ENCODE assay signal across 24 cellular contexts in genomic region chr4:116516711-116517110, GRCh38.
DNase-seq lines count a peak whose midpoint lies in the region; ATAC-seq lines count a peak whose summit lies in the region.
"Had no signal": no experiment of that assay in that cellular context is flagged by ENCODE, and none has a peak within 500 bp of the region (broad histone marks: within the 10 kb centered on the region; RNA-seq: fewer than 3 reads in every experiment).

No MANE protein-coding gene starts in this region.

- no peak overlapping the region for H3K4me2 ChIP-seq in trophoblast cell (ENCODE audit: low read length)
- H3K4me2 ChIP-seq: A549; BLaER1; BLaER1 treated with 17β-estradiol and CSF1 and Interleukin-3, amounts not matched to agents 10 nM and 100 nM had no signal

- no CpG with 5 or more reads among the region's 2 CpGs for WGBS in trophoblast cell (ENCODE audit: extremely low coverage, insufficient coverage, insufficient read length)

- no peak overlapping the region for H3K4ac ChIP-seq in trophoblast cell (ENCODE audit: low read depth, low read length)

- H3K18ac ChIP-seq in trophoblast cell (ENCODE audit: low read length), result no peak overlapping the region

- H3K9me3 ChIP-seq in trophoblast cell (ENCODE audit: insufficient read depth, low read depth, low read length), result no peaks in the 10 kb centered on the region
- H3K9me3 ChIP-seq: A549, BE2C, BLaER1 had no signal

- no peak overlapping the region for H3K14ac ChIP-seq in trophoblast cell (ENCODE audit: low read length)

- H2BK12ac ChIP-seq in trophoblast cell (ENCODE audit: low read length), result no peak overlapping the region

- no peaks in the 10 kb centered on the region for H3K36me3 ChIP-seq in trophoblast cell (ENCODE audit: control insufficient read depth in 1 of 2, insufficient read depth in 2 of 2, low read length in 2 of 2)
- H3K36me3 ChIP-seq: BE2C; BLaER1; BLaER1 treated with 17β-estradiol and CSF1 and Interleukin-3, amounts not matched to agents 10 nM and 100 nM had no signal

- peaks cover 0 to 3% of the 10 kb centered on the region in 2 experiments for H3K4me1 ChIP-seq in trophoblast cell (ENCODE audit: control insufficient read depth in 1 of 2, insufficient read depth in 2 of 2, low read length in 2 of 2)
- H3K4me1 ChIP-seq: A549; BE2C; BLaER1; BLaER1 treated with 17β-estradiol and CSF1 and Interleukin-3, amounts not matched to agents 10 nM and 100 nM had no signal

- H3K27ac ChIP-seq in trophoblast cell (ENCODE audit: low read depth, low read length), result no peak overlapping the region
- H3K27ac ChIP-seq: 22Rv1; A549; BLaER1; BLaER1 treated with 17β-estradiol and CSF1 and Interleukin-3, amounts not matched to agents 10 nM and 100 nM; C4-2B had no signal

- peak overlapping the region; percentile 35 for H2BK5ac ChIP-seq in trophoblast cell (ENCODE audit: low read depth, low read length, poor library complexity)

- no peaks in the 10 kb centered on the region for H3K79me2 ChIP-seq in trophoblast cell (ENCODE audit: control insufficient read depth, insufficient read depth, low read length, poor library complexity)

- H3K4me3 ChIP-seq in trophoblast cell (ENCODE audit: low read depth, low read length), result no peak overlapping the region
- H3K4me3 ChIP-seq: A549; BLaER1; BLaER1 treated with 17β-estradiol and CSF1 and Interleukin-3, amounts not matched to agents 10 nM and 100 nM had no signal

- H3K9ac ChIP-seq in trophoblast cell (ENCODE audit: low read length), result no peak overlapping the region
- H3K9ac ChIP-seq: BLaER1; BLaER1 treated with 17β-estradiol and CSF1 and Interleukin-3, amounts not matched to agents 10 nM and 100 nM had no signal

- no peak overlapping the region for H4K91ac ChIP-seq in trophoblast cell (ENCODE audit: low read depth, low read length)

- H3K23ac ChIP-seq in trophoblast cell (ENCODE audit: low read length), result no peak overlapping the region

- H4K8ac ChIP-seq in trophoblast cell (ENCODE audit: low read depth, low read length), result no peak overlapping the region

- H4K12ac ChIP-seq in trophoblast cell (ENCODE audit: low read depth, low read length), result no peak overlapping the region

- no peaks in the 10 kb centered on the region for H3K79me1 ChIP-seq in trophoblast cell (ENCODE audit: low read length)

- no peak overlapping the region for H2BK120ac ChIP-seq in trophoblast cell (ENCODE audit: insufficient read depth, low read length, poor library complexity)

- no peaks in the 10 kb centered on the region for H3K27me3 ChIP-seq in trophoblast cell (ENCODE audit: insufficient read depth, low read length)
- H3K27me3 ChIP-seq: BE2C; BLaER1; BLaER1 treated with 17β-estradiol and CSF1 and Interleukin-3, amounts not matched to agents 10 nM and 100 nM had no signal

- H2AK5ac ChIP-seq in trophoblast cell (ENCODE audit: low read length), result no peak overlapping the region

- no peak overlapping the region for H2AFZ ChIP-seq in trophoblast cell (ENCODE audit: insufficient read depth, low read length, poor library complexity)

- peak; percentile 68 to 80 for DNase-seq in trophoblast cell
- DNase-seq: 8988T; ACHN; AML-193; BE2C; C1 segment of cervical spinal cord; CD4-positive, alpha-beta memory T cell; CD4-positive, alpha-beta T cell; CD4-positive, CD25-positive, alpha-beta regulatory T cell; CD8-positive, alpha-beta memory T cell; CD8-positive, alpha-beta T cell; COR-L47; DMS 273 treated with DMSO at 0.1 percent for 48 hours; DMS153; DMS79; DMS79 treated with DMSO at 0.1 percent for 48 hours; DND-41; EL had no signal

- ATAC-seq in GM21381 (IDR thresholded peaks at IDR 0.05; ENCODE audit: unreplicated experiment), result no peak
- ATAC-seq: A549; CD8-positive, alpha-beta T cell had no signal
